In genomic region chr11:12397953-12398352, GRCh38 we compare ENCODE assay signal across 1 cellular context.
TF ChIP-seq lines count a peak whose summit lies in the region.

No MANE protein-coding gene starts in this region.

TF ChIP-seq in SK-N-SH, 30 proteins besides CTCF, POLR2A, EP300 and RAD21 (continued from another document):
- TF ChIP-seq MAX (IDR thresholded peaks at IDR 0.05; ENCODE audit: low read depth), result peak; percentile 47; the same call in 1 of the 2 replicates
- peak; percentile 98 for TF ChIP-seq PBX3 (IDR thresholded peaks at IDR 0.05)
- TF ChIP-seq JUND (IDR thresholded peaks at IDR 0.05), result peak; percentile 95
- no peak for TF ChIP-seq CHD2 (IDR thresholded peaks at IDR 0.05; ENCODE audit: low read length, partially characterized antibody)
- TF ChIP-seq FOXM1 (IDR thresholded peaks at IDR 0.05; ENCODE audit: low read depth), result 0 out of 2 replicates have a peak, but pooled peaks have one; percentile 40
- no peak for TF ChIP-seq NRF1 (IDR thresholded peaks at IDR 0.05; ENCODE audit: low read depth, low read length)
- no peak for TF ChIP-seq IRF3 (IDR thresholded peaks at IDR 0.05; ENCODE audit: low read depth, low read length)
- TF ChIP-seq RFX5 (IDR thresholded peaks at IDR 0.05; ENCODE audit: low read length), result no peak
- peak; percentile 95 for TF ChIP-seq TCF12 (IDR thresholded peaks at IDR 0.05)
- no peak for TF ChIP-seq SMC3 (IDR thresholded peaks at IDR 0.05; ENCODE audit: low read depth, low read length)
- TF ChIP-seq REST (IDR thresholded peaks at IDR 0.05; ENCODE audit: low read depth, low read length), result no peak
- peak; percentile 74 for TF ChIP-seq POLR2AphosphoS5 (IDR thresholded peaks at IDR 0.05; ENCODE audit: low read depth, low read length)
